ENCODE assay signal across 1 cellular context in the genomic region with DNA sequence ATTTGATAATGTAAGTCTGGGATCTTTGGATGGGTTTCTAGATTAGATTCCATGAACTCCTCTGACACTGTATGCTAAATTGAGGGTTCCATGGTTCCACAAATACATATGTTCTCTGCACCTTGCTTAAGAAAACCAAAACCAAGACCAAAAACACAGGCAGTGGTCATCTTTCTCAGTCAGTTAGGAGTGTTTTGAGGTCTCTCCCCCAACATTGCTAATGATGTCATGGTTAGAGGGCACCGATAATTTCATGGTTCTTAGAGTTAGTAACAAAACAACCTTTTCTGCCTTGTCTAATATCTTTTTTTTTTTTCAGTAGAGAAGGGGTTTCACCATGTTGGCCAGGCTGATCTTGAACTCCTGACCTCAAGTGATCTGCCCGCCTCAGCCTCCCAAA.
TF ChIP-seq lines count a peak whose summit lies in the region.

No MANE protein-coding gene starts in this region.

TF ChIP-seq in HepG2, 621 proteins besides CTCF, POLR2A, EP300 and RAD21:
- no peak for TF ChIP-seq MXD4 (CRISPR knock-in tag; IDR thresholded peaks at IDR 0.05)
- TF ChIP-seq ATF7 (IDR thresholded peaks at IDR 0.05), result peak; percentile 79
- TF ChIP-seq ATF7 (CRISPR knock-in tag; IDR thresholded peaks at IDR 0.05), result no peak
